ENCODE assay signal across 1 cellular context in genomic region chr20:16729565-16730460, GRCh38.
TF ChIP-seq lines count a peak whose summit lies in the region.

SNRPB2 (plus strand) TSS chr20:16730026; CDS start chr20:16731703, 1,677 bp downstream.

TF ChIP-seq in K562, 482 proteins besides CTCF, POLR2A, EP300 and RAD21 (continued from another document and continues in another):
- TF ChIP-seq, protein P1, sequence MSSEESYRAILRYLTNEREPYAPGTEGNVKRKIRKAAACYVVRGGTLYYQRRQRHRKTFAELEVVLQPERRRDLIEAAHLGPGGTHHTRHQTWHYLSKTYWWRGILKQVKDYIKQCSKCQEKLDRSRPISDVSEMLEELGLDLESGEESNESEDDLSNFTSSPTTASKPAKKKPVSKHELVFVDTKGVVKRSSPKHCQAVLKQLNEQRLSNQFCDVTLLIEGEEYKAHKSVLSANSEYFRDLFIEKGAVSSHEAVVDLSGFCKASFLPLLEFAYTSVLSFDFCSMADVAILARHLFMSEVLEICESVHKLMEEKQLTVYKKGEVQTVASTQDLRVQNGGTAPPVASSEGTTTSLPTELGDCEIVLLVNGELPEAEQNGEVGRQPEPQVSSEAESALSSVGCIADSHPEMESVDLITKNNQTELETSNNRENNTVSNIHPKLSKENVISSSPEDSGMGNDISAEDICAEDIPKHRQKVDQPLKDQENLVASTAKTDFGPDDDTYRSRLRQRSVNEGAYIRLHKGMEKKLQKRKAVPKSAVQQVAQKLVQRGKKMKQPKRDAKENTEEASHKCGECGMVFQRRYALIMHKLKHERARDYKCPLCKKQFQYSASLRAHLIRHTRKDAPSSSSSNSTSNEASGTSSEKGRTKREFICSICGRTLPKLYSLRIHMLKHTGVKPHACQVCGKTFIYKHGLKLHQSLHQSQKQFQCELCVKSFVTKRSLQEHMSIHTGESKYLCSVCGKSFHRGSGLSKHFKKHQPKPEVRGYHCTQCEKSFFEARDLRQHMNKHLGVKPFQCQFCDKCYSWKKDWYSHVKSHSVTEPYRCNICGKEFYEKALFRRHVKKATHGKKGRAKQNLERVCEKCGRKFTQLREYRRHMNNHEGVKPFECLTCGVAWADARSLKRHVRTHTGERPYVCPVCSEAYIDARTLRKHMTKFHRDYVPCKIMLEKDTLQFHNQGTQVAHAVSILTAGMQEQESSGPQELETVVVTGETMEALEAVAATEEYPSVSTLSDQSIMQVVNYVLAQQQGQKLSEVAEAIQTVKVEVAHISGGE (CRISPR knock-in tag; IDR thresholded peaks at IDR 0.05) = peak in 1 of 3 experiments; percentile 56; a peak in 2 of 6 replicates
- TF ChIP-seq, protein P2, sequence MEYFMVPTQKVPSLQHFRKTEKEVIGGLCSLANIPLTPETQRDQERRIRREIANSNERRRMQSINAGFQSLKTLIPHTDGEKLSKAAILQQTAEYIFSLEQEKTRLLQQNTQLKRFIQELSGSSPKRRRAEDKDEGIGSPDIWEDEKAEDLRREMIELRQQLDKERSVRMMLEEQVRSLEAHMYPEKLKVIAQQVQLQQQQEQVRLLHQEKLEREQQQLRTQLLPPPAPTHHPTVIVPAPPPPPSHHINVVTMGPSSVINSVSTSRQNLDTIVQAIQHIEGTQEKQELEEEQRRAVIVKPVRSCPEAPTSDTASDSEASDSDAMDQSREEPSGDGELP (CRISPR knock-in tag; IDR thresholded peaks at IDR 0.05; ENCODE audit: borderline replicate concordance) = peak; percentile 63; the same call in 1 of the 2 replicates
- no peak for TF ChIP-seq ZNF316 (IDR thresholded peaks at IDR 0.05)
- no peak for TF ChIP-seq ZNF384 (IDR thresholded peaks at IDR 0.05; ENCODE audit: low read depth, low read length)
- no peak for TF ChIP-seq BRCA1 (IDR thresholded peaks at IDR 0.05)
- TF ChIP-seq BRCA1 (CRISPR knock-in tag; IDR thresholded peaks at IDR 0.05) = no peak
- TF ChIP-seq KLF10 (CRISPR knock-in tag; IDR thresholded peaks at IDR 0.05) = no peak
- TF ChIP-seq KDM2B (CRISPR knock-in tag; IDR thresholded peaks at IDR 0.05) = no peak
- no peak for TF ChIP-seq PYGO2 (tag; IDR thresholded peaks at IDR 0.05)
- TF ChIP-seq NRF1 (conservative IDR thresholded peaks at IDR 0.05 in 1 of 2, IDR thresholded peaks at IDR 0.05 in 1 of 2) = peak; percentile 94 to 95
- TF ChIP-seq E2F8 (IDR thresholded peaks at IDR 0.05; ENCODE audit: low read depth, partially characterized antibody) = peak; percentile 89
- TF ChIP-seq ZNF639 (CRISPR knock-in tag; conservative IDR thresholded peaks at IDR 0.05 in 1 of 2, IDR thresholded peaks at IDR 0.05 in 1 of 2) = 0 out of 4 replicates have a peak, but pooled peaks of 1 of the 2 experiments have one; percentile 29
- TF ChIP-seq, protein P3, sequence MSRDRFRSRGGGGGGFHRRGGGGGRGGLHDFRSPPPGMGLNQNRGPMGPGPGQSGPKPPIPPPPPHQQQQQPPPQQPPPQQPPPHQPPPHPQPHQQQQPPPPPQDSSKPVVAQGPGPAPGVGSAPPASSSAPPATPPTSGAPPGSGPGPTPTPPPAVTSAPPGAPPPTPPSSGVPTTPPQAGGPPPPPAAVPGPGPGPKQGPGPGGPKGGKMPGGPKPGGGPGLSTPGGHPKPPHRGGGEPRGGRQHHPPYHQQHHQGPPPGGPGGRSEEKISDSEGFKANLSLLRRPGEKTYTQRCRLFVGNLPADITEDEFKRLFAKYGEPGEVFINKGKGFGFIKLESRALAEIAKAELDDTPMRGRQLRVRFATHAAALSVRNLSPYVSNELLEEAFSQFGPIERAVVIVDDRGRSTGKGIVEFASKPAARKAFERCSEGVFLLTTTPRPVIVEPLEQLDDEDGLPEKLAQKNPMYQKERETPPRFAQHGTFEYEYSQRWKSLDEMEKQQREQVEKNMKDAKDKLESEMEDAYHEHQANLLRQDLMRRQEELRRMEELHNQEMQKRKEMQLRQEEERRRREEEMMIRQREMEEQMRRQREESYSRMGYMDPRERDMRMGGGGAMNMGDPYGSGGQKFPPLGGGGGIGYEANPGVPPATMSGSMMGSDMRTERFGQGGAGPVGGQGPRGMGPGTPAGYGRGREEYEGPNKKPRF (IDR thresholded peaks at IDR 0.05; ENCODE audit: low read depth, low read length) = no peak
- TF ChIP-seq ZC3H4 (CRISPR knock-in tag; IDR thresholded peaks at IDR 0.05; ENCODE audit: borderline replicate concordance) = no peak
- no peak for TF ChIP-seq GABPB2 (CRISPR knock-in tag; conservative IDR thresholded peaks at IDR 0.05)
- TF ChIP-seq ZNF699 (CRISPR knock-in tag; IDR thresholded peaks at IDR 0.05; ENCODE audit: insufficient replicate concordance) = no peak
- TF ChIP-seq, protein P4, sequence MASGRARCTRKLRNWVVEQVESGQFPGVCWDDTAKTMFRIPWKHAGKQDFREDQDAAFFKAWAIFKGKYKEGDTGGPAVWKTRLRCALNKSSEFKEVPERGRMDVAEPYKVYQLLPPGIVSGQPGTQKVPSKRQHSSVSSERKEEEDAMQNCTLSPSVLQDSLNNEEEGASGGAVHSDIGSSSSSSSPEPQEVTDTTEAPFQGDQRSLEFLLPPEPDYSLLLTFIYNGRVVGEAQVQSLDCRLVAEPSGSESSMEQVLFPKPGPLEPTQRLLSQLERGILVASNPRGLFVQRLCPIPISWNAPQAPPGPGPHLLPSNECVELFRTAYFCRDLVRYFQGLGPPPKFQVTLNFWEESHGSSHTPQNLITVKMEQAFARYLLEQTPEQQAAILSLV (tag; IDR thresholded peaks at IDR 0.05) = no peak
- TF ChIP-seq ELF4 (CRISPR knock-in tag; IDR thresholded peaks at IDR 0.05) = peak; percentile 95
- TF ChIP-seq ETV5 (CRISPR knock-in tag; IDR thresholded peaks at IDR 0.05; ENCODE audit: low read depth) = peak; percentile 93
- TF ChIP-seq IFI16 (CRISPR knock-in tag; IDR thresholded peaks at IDR 0.05) = no peak
- TF ChIP-seq, protein P5, sequence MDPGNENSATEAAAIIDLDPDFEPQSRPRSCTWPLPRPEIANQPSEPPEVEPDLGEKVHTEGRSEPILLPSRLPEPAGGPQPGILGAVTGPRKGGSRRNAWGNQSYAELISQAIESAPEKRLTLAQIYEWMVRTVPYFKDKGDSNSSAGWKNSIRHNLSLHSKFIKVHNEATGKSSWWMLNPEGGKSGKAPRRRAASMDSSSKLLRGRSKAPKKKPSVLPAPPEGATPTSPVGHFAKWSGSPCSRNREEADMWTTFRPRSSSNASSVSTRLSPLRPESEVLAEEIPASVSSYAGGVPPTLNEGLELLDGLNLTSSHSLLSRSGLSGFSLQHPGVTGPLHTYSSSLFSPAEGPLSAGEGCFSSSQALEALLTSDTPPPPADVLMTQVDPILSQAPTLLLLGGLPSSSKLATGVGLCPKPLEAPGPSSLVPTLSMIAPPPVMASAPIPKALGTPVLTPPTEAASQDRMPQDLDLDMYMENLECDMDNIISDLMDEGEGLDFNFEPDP (CRISPR knock-in tag; IDR thresholded peaks at IDR 0.05) = no peak
- TF ChIP-seq MEIS2 (IDR thresholded peaks at IDR 0.05; ENCODE audit: partially characterized antibody) = peak; percentile 61
- TF ChIP-seq ATF1 (CRISPR knock-in tag; IDR thresholded peaks at IDR 0.05) = peak; percentile 52; the same call in 1 of the 2 replicates
- peak; percentile 95 for TF ChIP-seq ATF1 (tag; IDR thresholded peaks at IDR 0.05)
- TF ChIP-seq EGR1 (conservative IDR thresholded peaks at IDR 0.05) = no peak
- TF ChIP-seq GABPA (tag; conservative IDR thresholded peaks at IDR 0.05; ENCODE audit: low read depth) = peak; percentile 96
- TF ChIP-seq CTCFL (IDR thresholded peaks at IDR 0.05; ENCODE audit: borderline replicate concordance, insufficient read depth, low read depth, low read length, poor library complexity, severe bottlenecking) = no peak
- peak; percentile 41; the same call in 1 of the 2 replicates for TF ChIP-seq JUND (IDR thresholded peaks at IDR 0.05; ENCODE audit: borderline replicate concordance, low read depth, low read length)
- peak; percentile 20; the same call in 1 of the 3 replicates for TF ChIP-seq JUND (tag; IDR thresholded peaks at IDR 0.05; ENCODE audit: borderline replicate concordance, low read depth, low read length)
- no peak for TF ChIP-seq RBM17 (IDR thresholded peaks at IDR 0.05; ENCODE audit: borderline replicate concordance, low read depth, low read length)
- TF ChIP-seq TSHZ1 (CRISPR knock-in tag; IDR thresholded peaks at IDR 0.05) = no peak
- no peak for TF ChIP-seq ZNF507 (tag; conservative IDR thresholded peaks at IDR 0.05)
- TF ChIP-seq ZHX1 (conservative IDR thresholded peaks at IDR 0.05; ENCODE audit: low read length) = no peak
- no peak for TF ChIP-seq COPS2 (conservative IDR thresholded peaks at IDR 0.05)
- TF ChIP-seq SMAD3 (CRISPR knock-in tag; conservative IDR thresholded peaks at IDR 0.05) = no peak
- TF ChIP-seq BCL6 (CRISPR knock-in tag; IDR thresholded peaks at IDR 0.05) = no peak
